In genomic region chr16:88705076-88705684, GRCh38 we compare ENCODE assay signal across 6 cellular contexts.
DNase-seq lines count a peak whose midpoint lies in the region; ATAC-seq and TF ChIP-seq lines count a peak whose summit lies in the region.

No MANE protein-coding gene starts in this region.

- H3K27me3 Mint-ChIP-seq in activated naive CD8-positive, alpha-beta T cell treated with anti-CD3 and anti-CD28 coated beads, Interleukin-2, amount 50 U/mL, for 24 hours = no peaks in the 10 kb centered on the region

- H3K4me3 ChIP-seq in LNCaP clone FGC (ENCODE audit: low read depth, low read length) = peak overlapping the region; percentile 99

- peaks cover 59% of the 10 kb centered on the region for H3K4me1 Mint-ChIP-seq in activated naive CD8-positive, alpha-beta T cell treated with anti-CD3 and anti-CD28 coated beads, Interleukin-2, amount 50 U/mL, for 24 hours

- H3K4me3 Mint-ChIP-seq in activated naive CD8-positive, alpha-beta T cell treated with anti-CD3 and anti-CD28 coated beads, Interleukin-2, amount 50 U/mL, for 24 hours = peak overlapping the region; percentile 88

- DNase-seq in LNCaP clone FGC (ENCODE audit: low read depth) = no peak
- DNase-seq in activated naive CD8-positive, alpha-beta T cell treated with anti-CD3 and anti-CD28 coated beads, Interleukin-2, amount 50 U/mL, for 24 hours = peak; percentile 31
- DNase-seq in midbrain (lab: John Stamatoyannopoulos, UW) = peak; percentile 63

- H3K9me3 Mint-ChIP-seq in activated naive CD8-positive, alpha-beta T cell treated with anti-CD3 and anti-CD28 coated beads, Interleukin-2, amount 50 U/mL, for 24 hours = no peaks in the 10 kb centered on the region

- no peak for ATAC-seq in activated naive CD8-positive, alpha-beta T cell treated with anti-CD3 and anti-CD28 coated beads, Interleukin-2, amount 50 U/mL, for 24 hours
- ATAC-seq in HG03159 (IDR thresholded peaks at IDR 0.05; ENCODE audit: unreplicated experiment) (no peak), HG02571 (IDR thresholded peaks at IDR 0.05; ENCODE audit: unreplicated experiment) (no peak), GM21825 (IDR thresholded peaks at IDR 0.05; ENCODE audit: unreplicated experiment) (no peak)

- no peak for TF ChIP-seq CTCF in LNCaP clone FGC (IDR thresholded peaks at IDR 0.05; ENCODE audit: control insufficient read depth, extremely low read depth, insufficient read depth)

- H3K36me3 Mint-ChIP-seq in activated naive CD8-positive, alpha-beta T cell treated with anti-CD3 and anti-CD28 coated beads, Interleukin-2, amount 50 U/mL, for 24 hours (ENCODE audit: low read depth) = no peaks in the 10 kb centered on the region

- H3K27ac Mint-ChIP-seq in activated naive CD8-positive, alpha-beta T cell treated with anti-CD3 and anti-CD28 coated beads, Interleukin-2, amount 50 U/mL, for 24 hours = peak overlapping the region; percentile 89
